10 cellular contexts compared by ENCODE assay signal in genomic region chr5:958701-959571, GRCh38. TPM values are rescaled to one million over a fixed set of nuclear protein-coding genes. Genes with fewer than 3 reads are reported as not detected.
DNase-seq lines count a peak whose midpoint lies in the region; ATAC-seq, FAIRE-seq and TF ChIP-seq lines count a peak whose summit lies in the region.
"Had no signal": no experiment of that assay in that cellular context is flagged by ENCODE, and none has a peak within 500 bp of the region (broad histone marks: within the 10 kb centered on the region; RNA-seq: fewer than 3 reads in every experiment).

No MANE protein-coding gene starts in this region.

- DNase-seq in Right ventricle myocardium inferior (ENCODE audit: missing footprints): no peak
- DNase-seq in left ventricle myocardium inferior: no peak
- DNase-seq in RWPE1 (ENCODE audit: low spot score): peak; percentile 67
- DNase-seq in kidney: peak; percentile 86
- DNase-seq in esophagus muscularis mucosa (ENCODE audit: extremely low spot score): no peak
- no peak for DNase-seq in activated naive CD4-positive, alpha-beta T cell (lab: John Stamatoyannopoulos, UW)

- no peak overlapping the region for H3K4me3 ChIP-seq in left ventricle myocardium inferior
- H3K4me3 ChIP-seq in kidney (ENCODE audit: low read length in 2 of 2): no peak overlapping the region
- H3K4me3 ChIP-seq in esophagus muscularis mucosa: no peak overlapping the region
- H3K4me3 ChIP-seq: skin epidermis had no signal

- H3K9me3 ChIP-seq in left ventricle myocardium inferior (replicated peaks): no peaks in the 10 kb centered on the region
- no peaks in the 10 kb centered on the region for H3K9me3 ChIP-seq in kidney (ENCODE audit: control insufficient read depth in 1 of 2, low read length in 2 of 2)
- no peaks in the 10 kb centered on the region for H3K9me3 ChIP-seq in esophagus muscularis mucosa

- no peak overlapping the region for H3K9ac ChIP-seq in kidney (ENCODE audit: low read length in 2 of 2)

- no peak for TF ChIP-seq EP300 in esophagus muscularis mucosa (IDR thresholded peaks at IDR 0.05)

- CTCF ChIA-PET in RWPE1 (lab: Yijun Ruan, JAX): interaction anchor here (0.6 to 1.1 kb wide), 4 partner anchors 32 to 197 kb away, joined by 3 to 7 read pairs (median 4); no protein-coding TSS in a partner anchor

- H3K27ac ChIP-seq in left ventricle myocardium inferior (replicated peaks): no peak overlapping the region
- H3K27ac ChIP-seq in RWPE1: peak overlapping the region; percentile 96
- H3K27ac ChIP-seq in kidney (ENCODE audit: low read depth in 2 of 2, low read length in 2 of 2): no peak overlapping the region
- H3K27ac ChIP-seq in esophagus muscularis mucosa (replicated peaks in 1 of 4): peak overlapping the region in 2 of 4 donors; percentile 57 to 76

- 87% methylated on average over 41 of the region's 48 CpGs for WGBS in esophagus muscularis mucosa

- H3K4me1 ChIP-seq in left ventricle myocardium inferior (peaks cover 31% of the 10 kb centered on the region), kidney (ENCODE audit: control insufficient read depth in 1 of 2, insufficient read depth in 1 of 2, low read depth in 1 of 2, low read length in 2 of 2) (peaks cover 7 to 18% of the 10 kb centered on the region in 2 donors), esophagus muscularis mucosa (peaks cover 21 to 54% (median 42%) of the 10 kb centered on the region in 4 donors)

- TF ChIP-seq POLR2A in esophagus muscularis mucosa (IDR thresholded peaks at IDR 0.05; ENCODE audit: low read depth) (no peak), GM18505 (IDR thresholded peaks at IDR 0.05; ENCODE audit: borderline replicate concordance, extremely low read depth, insufficient read depth, insufficient read length) (no peak)

- intact Hi-C loops in Right ventricle myocardium inferior (cut with DNase I): no loop called here
- intact Hi-C loops in left ventricle myocardium inferior (cut with micrococcal nuclease): no loop called here
- intact Hi-C loops in kidney (cut with DNase I): no loop called here
- intact Hi-C loops in esophagus muscularis mucosa (cut with DNase I): no loop called here

- H3K27me3 ChIP-seq in left ventricle myocardium inferior (ENCODE audit: low read depth) (peaks cover 69% of the 10 kb centered on the region), esophagus muscularis mucosa (no peaks in the 10 kb centered on the region)

- FAIRE-seq in kidney (lab: Jason Lieb, UNC): no peak

- ATAC-seq in Right ventricle myocardium inferior (peak; percentile 26), GM18505 (IDR thresholded peaks at IDR 0.05; ENCODE audit: unreplicated experiment) (no peak), GM19397 (IDR thresholded peaks at IDR 0.05; ENCODE audit: unreplicated experiment) (no peak)
- ATAC-seq: CD8-positive, alpha-beta T cell had no signal

- H3K36me3 ChIP-seq in left ventricle myocardium inferior (no peaks in the 10 kb centered on the region), kidney (ENCODE audit: control insufficient read depth in 1 of 2, insufficient read depth in 2 of 2, low read length in 2 of 2) (no peaks in the 10 kb centered on the region), esophagus muscularis mucosa (no peaks in the 10 kb centered on the region)

- TF ChIP-seq CTCF in left ventricle myocardium inferior (IDR thresholded peaks at IDR 0.05; ENCODE audit: borderline replicate concordance) (no peak), RWPE1 (conservative IDR thresholded peaks at IDR 0.05; ENCODE audit: low read depth) (no peak), kidney (IDR thresholded peaks at IDR 0.05; ENCODE audit: borderline replicate concordance, extremely low read depth, insufficient read depth) (no peak), esophagus muscularis mucosa (IDR thresholded peaks at IDR 0.05) (no peak)

- POLR2A ChIA-PET in RWPE1 (lab: Yijun Ruan, JAX; ENCODE audit: low non-redundant PET): interaction anchor here (0.6 kb wide), 1 partner anchor 25 kb away, joined by 3 read pairs; no protein-coding TSS in a partner anchor

RNA-seq across cellular contexts. Expression of gene NKD2, which starts 49.7 kb away (rescaled TPM):
- 4.4 TPM for total RNA-seq in Right ventricle myocardium inferior
- 3.7 TPM for total RNA-seq in left ventricle myocardium inferior
- total RNA-seq in kidney: 14.1 TPM
- polyA plus RNA-seq in kidney (ENCODE audit: insufficient read depth, low read depth, low replicate concordance): 7.9 TPM
- 1 to 10 TPM; 3.0 to 6.6 (median 5.4) TPM for total RNA-seq in esophagus muscularis mucosa

Comparison
In these comparisons a context has a peak if more than half of its experiments do, and no peak if none do; other contexts are left out.
1. DNase-seq: peak in RWPE1 (single experiment) and kidney (single experiment); none in Right ventricle myocardium inferior (single experiment), left ventricle myocardium inferior (single experiment), esophagus muscularis mucosa (single experiment) and activated naive CD4-positive, alpha-beta T cell (0 of 4).